18 cellular contexts compared by ENCODE assay signal in genomic region chr2:28955492-28955891, GRCh38.
"Had no signal": no experiment of that assay in that cellular context is flagged by ENCODE, and none has a peak within 500 bp of the region (broad histone marks: within the 10 kb centered on the region; RNA-seq: fewer than 3 reads in every experiment).

No MANE protein-coding gene starts in this region.

- DNase-seq: activated CD4-positive, CD25-positive, alpha-beta regulatory T cell treated with anti-CD3 and anti-CD28 coated beads, Interleukin-2, amount 50 U/mL, for 72 hours; activated naive CD4-positive, alpha-beta T cell; activated naive CD8-positive, alpha-beta T cell treated with anti-CD3 and anti-CD28 coated beads, Interleukin-2, amount 10 ng/mL, durations not matched to agents 7 days and 5 days; activated T-cell treated with anti-CD3 and anti-CD28 coated beads for 4 hours; central memory CD4-positive, alpha-beta T cell; effector memory CD4-positive, alpha-beta T cell; foreskin melanocyte; head of caudate nucleus; left ventricle myocardium inferior; naive thymus-derived CD8-positive, alpha-beta T cell; nucleus accumbens; right cardiac atrium; small intestine; stimulated activated CD4-positive, alpha-beta T cell treated with anti-CD3 and anti-CD28 coated beads, Interleukin-4, amount 100 ng/mL, for 24 hours; stimulated activated naive CD4-positive, alpha-beta T cell had no signal

- FAIRE-seq: keratinocyte, small intestine had no signal

- H3K27me3 ChIP-seq: tibial nerve had no signal

- H3K4me3 ChIP-seq: coronary artery, left ventricle myocardium inferior, tibial nerve had no signal

- H3K36me3 ChIP-seq: left ventricle myocardium inferior, tibial nerve had no signal

- H3K9me3 ChIP-seq: left ventricle myocardium inferior, tibial nerve had no signal

- H3K27ac ChIP-seq: coronary artery, left ventricle myocardium inferior, tibial nerve had no signal
